1 cellular context compared by ENCODE assay signal in genomic region chr9:35537898-35538297, GRCh38.
TF ChIP-seq lines count a peak whose summit lies in the region.

No MANE protein-coding gene starts in this region.

TF ChIP-seq in GM23338, 12 proteins besides CTCF, POLR2A, EP300 and RAD21:
- TF ChIP-seq ETS1 (IDR thresholded peaks at IDR 0.05) (no peak), ZNF331 (CRISPR knock-in tag; IDR thresholded peaks at IDR 0.05; ENCODE audit: low read depth) (no peak), STAT1 (IDR thresholded peaks at IDR 0.05; ENCODE audit: unreplicated experiment) (no peak), POLR2AphosphoS5 (IDR thresholded peaks at IDR 0.05; ENCODE audit: low read depth) (no peak), CREB1 (CRISPR knock-in tag; IDR thresholded peaks at IDR 0.05; ENCODE audit: low read depth) (no peak), REST (IDR thresholded peaks at IDR 0.05; ENCODE audit: unreplicated experiment) (no peak), ZNF462 (CRISPR knock-in tag; IDR thresholded peaks at IDR 0.05) (no peak), JUNB (IDR thresholded peaks at IDR 0.05; ENCODE audit: unreplicated experiment) (no peak), EZH2 (IDR thresholded peaks at IDR 0.05; ENCODE audit: low read depth, unreplicated experiment) (no peak), EZH2phosphoT487 (IDR thresholded peaks at IDR 0.05; ENCODE audit: unreplicated experiment) (no peak), NANOG (IDR thresholded peaks at IDR 0.05; ENCODE audit: borderline replicate concordance) (no peak)
TF ChIP-seq in GM23338: peak in this region for 0.
